ENCODE assay signal across 19 cellular contexts in the genomic region with DNA sequence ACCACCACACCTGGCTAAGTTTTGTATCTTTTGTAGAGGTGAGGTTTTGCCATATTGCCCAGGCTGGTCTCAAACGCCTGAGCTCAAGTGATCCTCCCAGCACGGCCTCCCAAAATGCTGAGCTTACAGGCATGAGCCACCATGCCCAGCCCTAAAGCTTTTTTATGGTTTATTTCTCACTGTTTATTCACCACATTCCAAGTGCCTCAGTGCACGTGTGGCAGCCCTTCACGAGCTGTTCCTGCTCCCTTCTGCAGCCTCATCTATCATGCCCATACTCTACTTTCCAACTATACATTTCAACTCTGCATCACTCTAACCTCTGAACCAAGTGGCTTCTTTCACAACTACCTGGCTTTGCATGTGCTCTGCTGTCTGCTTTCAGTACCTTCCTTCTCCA. TPM values are rescaled to one million over a fixed set of nuclear protein-coding genes. Genes with fewer than 3 reads are reported as not detected.
DNase-seq lines count a peak whose midpoint lies in the region; ATAC-seq and TF ChIP-seq lines count a peak whose summit lies in the region.
"Had no signal": no experiment of that assay in that cellular context is flagged by ENCODE, and none has a peak within 500 bp of the region (broad histone marks: within the 10 kb centered on the region; RNA-seq: fewer than 3 reads in every experiment).

No MANE protein-coding gene starts in this region.

- no peak overlapping the region for H4K8ac ChIP-seq in IMR-90 (ENCODE audit: low read depth in 2 of 2, low read length in 2 of 2)

- no peak overlapping the region for H3K9ac ChIP-seq in IMR-90 (ENCODE audit: low read depth, low read length)
- H3K9ac ChIP-seq: BLaER1 treated with 17β-estradiol and CSF1 and Interleukin-3, amounts not matched to agents 10 nM and 100 nM had no signal

- H3K4me1 ChIP-seq in IMR-90 (ENCODE audit: control insufficient read depth, insufficient read depth, low read length): no peaks in the 10 kb centered on the region
- H3K4me1 ChIP-seq in psoas muscle: peaks cover 32% of the 10 kb centered on the region
- H3K4me1 ChIP-seq: A549; BLaER1 treated with 17β-estradiol and CSF1 and Interleukin-3, amounts not matched to agents 10 nM and 100 nM had no signal

- no peak overlapping the region for H3K14ac ChIP-seq in IMR-90 (replicated peaks; ENCODE audit: low read depth, low read length)

- intact Hi-C loops in IMR-90 (cut with micrococcal nuclease): no loop called here
- intact Hi-C loops in psoas muscle (cut with DNase I): no loop called here

- 0% methylated on average over 2 of the region's 4 CpGs; no CpG with 5 or more reads in 1 of the 2 experiments for WGBS in IMR-90 (ENCODE audit: extremely low coverage in 2 of 2, insufficient read length in 1 of 2), 2 experiments
- WGBS in psoas muscle, 3 donors: 68 to 76% (median 76%) methylated on average over 4 of the region's 4 CpGs

- POLR2A ChIA-PET in IMR-90 (lab: Charles Lee; ENCODE audit: unreplicated experiment): interaction anchor here (0.7 kb wide), 1 partner anchor 508 kb away, joined by 3 read pairs; no protein-coding TSS in a partner anchor

- no peak for TF ChIP-seq RAD21 in IMR-90 (IDR thresholded peaks at IDR 0.05; ENCODE audit: low read length)

- H3K27me3 ChIP-seq in IMR-90 (ENCODE audit: control insufficient read depth, insufficient read depth, low read length) (peaks cover 3% of the 10 kb centered on the region; the same call in 1 of the 2 replicates), psoas muscle (ENCODE audit: insufficient read depth in 3 of 3, low read length in 2 of 3) (no peaks in the 10 kb centered on the region)
- H3K27me3 ChIP-seq: BLaER1 treated with 17β-estradiol and CSF1 and Interleukin-3, amounts not matched to agents 10 nM and 100 nM had no signal

- H3K18ac ChIP-seq in IMR-90 (ENCODE audit: low read depth, low read length): no peak overlapping the region

- H3K4me3 ChIP-seq in IMR-90 (ENCODE audit: insufficient read depth, low read depth, low read length) (no peak overlapping the region), psoas muscle (no peak overlapping the region)
- H3K4me3 ChIP-seq: A549; BLaER1 treated with 17β-estradiol and CSF1 and Interleukin-3, amounts not matched to agents 10 nM and 100 nM had no signal

- no peak overlapping the region for H3K56ac ChIP-seq in IMR-90 (ENCODE audit: extremely low read depth, insufficient read depth, low read length)

- H2BK20ac ChIP-seq in IMR-90 (ENCODE audit: low read depth, low read length): no peak overlapping the region

- H2BK120ac ChIP-seq in IMR-90 (ENCODE audit: low read depth, low read length): no peak overlapping the region

- in situ Hi-C loops in IMR-90 (cut with MboI; ENCODE audit: low sequenced_read_pairs): no loop called here

- H3K27ac ChIP-seq in IMR-90 (ENCODE audit: insufficient read depth, low read length) (no peak overlapping the region), psoas muscle (peak overlapping the region; percentile 12)
- H3K27ac ChIP-seq: 22Rv1; A549; BLaER1 treated with 17β-estradiol and CSF1 and Interleukin-3, amounts not matched to agents 10 nM and 100 nM; C4-2B had no signal

- TF ChIP-seq CTCF in IMR-90 (conservative IDR thresholded peaks at IDR 0.05; ENCODE audit: low read depth, low read length) (no peak), psoas muscle (IDR thresholded peaks at IDR 0.05) (no peak)

- H4K5ac ChIP-seq in IMR-90 (ENCODE audit: low read depth, low read length): no peak overlapping the region

- ATAC-seq in IMR-90 (ENCODE audit: low read depth): peak; percentile 78
- no peak for ATAC-seq in left lobe of liver
- ATAC-seq in psoas muscle: no peak
- no peak for ATAC-seq in HG03565 (IDR thresholded peaks at IDR 0.05; ENCODE audit: unreplicated experiment)
- ATAC-seq: A549 had no signal

- no peak overlapping the region for H3K4me2 ChIP-seq in IMR-90 (ENCODE audit: low read depth, low read length)
- H3K4me2 ChIP-seq: A549; BLaER1 treated with 17β-estradiol and CSF1 and Interleukin-3, amounts not matched to agents 10 nM and 100 nM had no signal

- H2AK5ac ChIP-seq in IMR-90 (ENCODE audit: low read depth, low read length): no peak overlapping the region

- no peak overlapping the region for H2BK5ac ChIP-seq in IMR-90 (ENCODE audit: low read depth, low read length, poor library complexity, severe bottlenecking)

- no peak overlapping the region for H4K91ac ChIP-seq in IMR-90 (ENCODE audit: insufficient read depth, low read depth, low read length)

- no TSS peak for BruUV-seq in IMR-90 (replicated peaks; lab: Mats Ljungman, UMichigan)

- no peak overlapping the region for H2AFZ ChIP-seq in IMR-90 (replicated peaks; ENCODE audit: low read length, poor library complexity)

- no peak overlapping the region for H3K23ac ChIP-seq in IMR-90 (ENCODE audit: low read depth, low read length)

- H2AK9ac ChIP-seq in IMR-90 (replicated peaks; ENCODE audit: low read depth, low read length, poor library complexity): no peak overlapping the region

- H4K20me1 ChIP-seq in IMR-90 (ENCODE audit: insufficient read depth, low read length): no peaks in the 10 kb centered on the region
- H4K20me1 ChIP-seq: BLaER1 treated with 17β-estradiol and CSF1 and Interleukin-3, amounts not matched to agents 10 nM and 100 nM had no signal

- H3K4ac ChIP-seq in IMR-90 (ENCODE audit: low read depth, low read length): no peak overlapping the region

- dilution Hi-C loops in IMR-90 (cut with HindIII; ENCODE audit: low sequenced_read_pairs, unreplicated experiment): no loop called here

- CTCF ChIA-PET in IMR-90 (lab: Yijun Ruan, JAX): interaction anchor here (0.9 kb wide), 1 partner anchor 10 kb away, joined by 3 read pairs; no protein-coding TSS in a partner anchor

- DNase-seq in EH (ENCODE audit: low read depth) (peak; percentile 25), IMR-90 (no peak), left lobe of liver (ENCODE audit: low spot score) (peak; percentile 26), psoas muscle (no peak), GM19238 (ENCODE audit: insufficient read length, low spot score) (no peak), kidney glomerular epithelial cell (lab: John Stamatoyannopoulos, UW) (no peak)
- no peak for DNase-seq in activated CD4-positive, alpha-beta T cell treated with anti-CD3 and anti-CD28 coated beads for 1 hour
- DNase-seq: AML-193; Caco-2; Calu3; CD4-positive, alpha-beta T cell; CD8-positive, alpha-beta memory T cell; DMS79 treated with DMSO at 0.1 percent for 48 hours; GF-D8 had no signal

- TF ChIP-seq POLR2A in IMR-90 (IDR thresholded peaks at IDR 0.05; ENCODE audit: low read depth, low read length): no peak

- H3K9me3 ChIP-seq in IMR-90 (ENCODE audit: control insufficient read depth, insufficient read depth, low read length) (no peaks in the 10 kb centered on the region), psoas muscle (no peaks in the 10 kb centered on the region)
- H3K9me3 ChIP-seq: A549; BLaER1 treated with 17β-estradiol and CSF1 and Interleukin-3, amounts not matched to agents 10 nM and 100 nM; Caco-2 had no signal

- H2BK15ac ChIP-seq in IMR-90 (ENCODE audit: low read depth, low read length): no peak overlapping the region

- no peaks in the 10 kb centered on the region for H3K79me1 ChIP-seq in IMR-90 (ENCODE audit: low read depth in 1 of 2, low read length in 2 of 2)

- no peaks in the 10 kb centered on the region for H3K36me3 ChIP-seq in IMR-90 (ENCODE audit: control insufficient read depth, insufficient read depth, low read length)
- no peaks in the 10 kb centered on the region for H3K36me3 ChIP-seq in psoas muscle (ENCODE audit: insufficient read depth in 1 of 2, low read depth in 1 of 2)
- H3K36me3 ChIP-seq: BLaER1 treated with 17β-estradiol and CSF1 and Interleukin-3, amounts not matched to agents 10 nM and 100 nM had no signal

- peaks cover 2% of the 10 kb centered on the region; the same call in 1 of the 2 replicates for H3K9me1 ChIP-seq in IMR-90 (ENCODE audit: insufficient read depth, low read length)

TF ChIP-seq in IMR-90, 13 proteins besides CTCF, POLR2A, EP300 and RAD21:
- TF ChIP-seq BHLHE40 (IDR thresholded peaks at IDR 0.05; ENCODE audit: low read depth, low read length) (peak; percentile 91), MXI1 (IDR thresholded peaks at IDR 0.05; ENCODE audit: borderline replicate concordance, low read depth, low read length) (no peak)

RNA-seq across cellular contexts. Expression of a gene that starts 17.9 kb away (rescaled TPM):
- total RNA-seq in IMR-90 (2012; rRNA removed) (11.4 and 11.8 TPM in 2 replicates), left lobe of liver (11.2 TPM), psoas muscle (10 to 100 TPM; 24.1 to 74.7 (median 50.1) TPM)
- polyA plus RNA-seq in IMR-90 (2012; rRNA removed) (3.3 and 4.2 TPM in 2 replicates), psoas muscle (10 to 100 TPM; 15.1 to 57.3 (median 36.9) TPM)
- polyA plus RNA-seq in IMR-90 (2012; cell fraction: cytosol; rRNA removed): 0.69 and 0.75 TPM in 2 replicates
- 0.24 and 2.3 TPM in 2 replicates for polyA plus RNA-seq in IMR-90 (2012; cell fraction: nucleus; rRNA removed; ENCODE audit: low replicate concordance)

Comparison
In these comparisons a context has a peak if more than half of its experiments do, and no peak if none do; other contexts are left out.
1. DNase-seq: peak in EH (single experiment) and left lobe of liver (single experiment); none in IMR-90 (single experiment), psoas muscle (0 of 2), GM19238 (single experiment), activated CD4-positive, alpha-beta T cell treated with anti-CD3 and anti-CD28 coated beads for 1 hour (single experiment) and kidney glomerular epithelial cell (single experiment).